ENCODE assay signal across 16 cellular contexts in the genomic region with DNA sequence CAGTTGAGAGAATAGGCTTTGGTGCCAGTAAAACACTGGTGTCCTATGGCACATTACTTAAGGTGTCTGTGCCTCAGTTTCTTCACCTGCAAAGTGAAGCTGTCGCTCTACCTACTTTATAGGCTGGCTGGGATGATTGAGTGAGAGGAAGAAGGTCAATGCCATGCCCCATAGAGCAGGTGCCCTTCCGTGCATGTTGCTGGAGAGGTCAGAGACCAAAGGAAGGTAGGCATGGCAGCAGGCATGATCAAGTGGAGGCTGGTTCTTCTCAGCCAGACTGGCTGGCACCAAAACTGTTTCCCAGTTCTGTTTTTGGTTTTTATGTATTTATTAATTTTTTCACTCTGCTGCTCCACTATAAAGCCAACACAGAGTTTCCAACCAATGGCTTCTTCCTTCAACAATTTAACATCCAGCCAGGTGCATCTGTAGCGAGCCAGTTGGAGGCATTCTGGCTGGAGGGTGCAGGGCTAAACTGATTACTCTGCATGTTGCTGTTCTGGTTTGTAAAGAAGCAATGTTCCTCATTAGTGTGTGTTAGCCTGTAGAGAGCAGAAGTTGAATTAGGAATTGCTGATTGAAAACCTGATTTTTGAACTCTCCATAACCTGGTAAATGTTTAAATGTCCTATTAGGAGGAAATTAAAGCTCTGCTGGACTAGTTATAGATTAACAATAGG.
A peak's percentile ranks its signal among the peaks of the same experiment; 100 is the strongest.
DNase-seq lines count a peak whose midpoint lies in the region; ATAC-seq, FAIRE-seq and TF ChIP-seq lines count a peak whose summit lies in the region.
"Had no signal": no experiment of that assay in that cellular context is flagged by ENCODE, and none has a peak within 500 bp of the region (broad histone marks: within the 10 kb centered on the region; RNA-seq: fewer than 3 reads in every experiment).

No MANE protein-coding gene starts in this region.

- no peaks in the 10 kb centered on the region for H4K20me1 ChIP-seq in HepG2 (ENCODE audit: insufficient read depth, low read length)
- no peaks in the 10 kb centered on the region for H4K20me1 ChIP-seq in SK-N-SH (ENCODE audit: insufficient read depth)

- peak overlapping the region in 1 of 2 experiments; percentile 75 for H3K18ac ChIP-seq in mesenchymal stem cell (ENCODE audit: low read depth in 1 of 2, low read length in 2 of 2)

- CTCF ChIA-PET in HepG2 (lab: Yijun Ruan, JAX; ENCODE audit: low intra/inter-chr PET ratio, low total read pairs) = no interaction called here
- CTCF ChIA-PET in SK-N-SH (lab: Yijun Ruan, JAX) = interaction anchor here (0.8 to 2.1 kb wide), 3 partner anchors 11 to 93 kb away, joined by 3 to 7 read pairs (median 5); no protein-coding TSS in a partner anchor

- H3K36me3 ChIP-seq in right lobe of liver (no peaks in the 10 kb centered on the region), HepG2 (replicated peaks in 1 of 2; ENCODE audit: control insufficient read depth in 1 of 2, insufficient read depth in 2 of 2, low read length in 2 of 2) (no peaks in the 10 kb centered on the region), SK-N-SH (replicated peaks in 1 of 2; ENCODE audit: control insufficient read depth in 1 of 2, insufficient read depth in 2 of 2, low read length in 1 of 2) (no peaks in the 10 kb centered on the region), mesenchymal stem cell (ENCODE audit: control insufficient read depth in 1 of 2, insufficient read depth in 2 of 2, low read depth in 1 of 2, low read length in 2 of 2) (no peaks in the 10 kb centered on the region), stomach (no peaks in the 10 kb centered on the region)

- no peak overlapping the region for H4K91ac ChIP-seq in mesenchymal stem cell (ENCODE audit: low read length)

- H2BK120ac ChIP-seq in mesenchymal stem cell (ENCODE audit: low read depth, low read length) = no peak overlapping the region

- peak overlapping the region in 1 of 2 experiments; percentile 83 for H2BK12ac ChIP-seq in mesenchymal stem cell (ENCODE audit: low read length in 2 of 2)

- H2AK5ac ChIP-seq in mesenchymal stem cell (ENCODE audit: low read length, severe bottlenecking) = peak overlapping the region; percentile 77

- H3K27ac ChIP-seq in right lobe of liver (no peak overlapping the region), HepG2 (ENCODE audit: extremely low read length, insufficient read depth, low read length) (no peak overlapping the region), SK-N-SH (ENCODE audit: low read depth in 2 of 2, low read length in 1 of 2) (peak overlapping the region in 1 of 2 experiments; percentile 88; a peak in 2 of 4 replicates), mesenchymal stem cell (ENCODE audit: low read length, poor library complexity, severe bottlenecking) (no peak overlapping the region), stomach (no peak overlapping the region)
- H3K27ac ChIP-seq: 22Rv1, C4-2B had no signal

- H3K9me3 ChIP-seq in right lobe of liver (no peaks in the 10 kb centered on the region), HepG2 (ENCODE audit: low read length) (no peaks in the 10 kb centered on the region), SK-N-SH (no peaks in the 10 kb centered on the region), mesenchymal stem cell (ENCODE audit: control insufficient read depth, low read length) (no peaks in the 10 kb centered on the region), stomach (no peaks in the 10 kb centered on the region)

- peak overlapping the region in 1 of 2 experiments; percentile 55 for H3K4ac ChIP-seq in mesenchymal stem cell (ENCODE audit: low read depth in 1 of 2, low read length in 2 of 2)

- no peak for FAIRE-seq in HepG2 (lab: Jason Lieb, UNC)
- no peak for FAIRE-seq in GM19239 (lab: Jason Lieb, UNC)

- TF ChIP-seq EP300 in HepG2 (IDR thresholded peaks at IDR 0.05; ENCODE audit: low read depth in 2 of 2, low read length in 2 of 2) (no peak), HepG2 (CRISPR knock-in tag; IDR thresholded peaks at IDR 0.05; ENCODE audit: borderline replicate concordance) (no peak), SK-N-SH (IDR thresholded peaks at IDR 0.05; ENCODE audit: borderline replicate concordance in 1 of 2, low read depth in 1 of 2, low read length in 1 of 2) (peak in 1 of 2 experiments; percentile 88; a peak in 2 of 4 replicates), stomach (IDR thresholded peaks at IDR 0.05) (no peak)

- no peak overlapping the region for H3K4me2 ChIP-seq in HepG2 (ENCODE audit: low read depth, low read length)
- no peak overlapping the region for H3K4me2 ChIP-seq in SK-N-SH
- H3K4me2 ChIP-seq in mesenchymal stem cell (ENCODE audit: low read length, poor library complexity, severe bottlenecking) = no peak overlapping the region

- no peaks in the 10 kb centered on the region for H3K79me1 ChIP-seq in mesenchymal stem cell (replicated peaks; ENCODE audit: low read length, poor library complexity, severe bottlenecking)

- H3K79me2 ChIP-seq in HepG2 (ENCODE audit: insufficient read depth, low read length) (no peaks in the 10 kb centered on the region), SK-N-SH (ENCODE audit: insufficient read depth) (no peaks in the 10 kb centered on the region)

- no peak overlapping the region for H3K23ac ChIP-seq in mesenchymal stem cell (ENCODE audit: low read length in 2 of 2)

- H3K9ac ChIP-seq in HepG2 (ENCODE audit: insufficient read depth, low read depth, low read length) (no peak overlapping the region), SK-N-SH (no peak overlapping the region), mesenchymal stem cell (ENCODE audit: low read length) (no peak overlapping the region)

- H2AFZ ChIP-seq in HepG2 (ENCODE audit: low read length) (no peak overlapping the region), SK-N-SH (ENCODE audit: low read depth) (no peak overlapping the region), mesenchymal stem cell (ENCODE audit: low read depth, low read length) (no peak overlapping the region)

- in situ Hi-C loops in HepG2 (cut with HindIII; ENCODE audit: extremely low pct_ligation_motif_present, low pct_unique_long_range_greater_than_20kb) = no loop called here

- H2BK5ac ChIP-seq in mesenchymal stem cell (ENCODE audit: low read depth, low read length, poor library complexity, severe bottlenecking) = peak overlapping the region; percentile 46

- ATAC-seq in right lobe of liver (peak; percentile 16 to 68 (median 52)), HepG2 (no peak), HG02759 (IDR thresholded peaks at IDR 0.05; ENCODE audit: unreplicated experiment) (no peak)
- ATAC-seq: HCT116 had no signal

- H3K9me2 ChIP-seq in SK-N-SH = no peaks in the 10 kb centered on the region

- whole genome bisulfite sequencing in right lobe of liver (ENCODE audit: insufficient coverage, low coverage, low lambda C conversion rate, missing lambda C conversion rate) = 64% methylated on average over 3 of the region's 3 CpGs
- WGBS in HepG2 (ENCODE audit: low lambda C conversion rate) = 99% methylated on average over 3 of the region's 3 CpGs
- WGBS in SK-N-SH (ENCODE audit: low lambda C conversion rate) = 94% methylated on average over 3 of the region's 3 CpGs
- WGBS in mesenchymal stem cell = 100% methylated on average over 3 of the region's 3 CpGs
- 87 to 96% (median 92%) methylated on average over 3 of the region's 3 CpGs for WGBS in stomach, 5 donors

- no TSS peak for BruUV-seq in HepG2 (replicated peaks; lab: Mats Ljungman, UMichigan)

- H2BK15ac ChIP-seq in mesenchymal stem cell (ENCODE audit: low read depth, poor library complexity, severe bottlenecking) = no peak overlapping the region

- TF ChIP-seq POLR2A in right lobe of liver (IDR thresholded peaks at IDR 0.05) (no peak), HepG2 (IDR thresholded peaks at IDR 0.05; ENCODE audit: insufficient read depth in 1 of 2, low read depth in 2 of 2, low read length in 2 of 2) (no peak), stomach (IDR thresholded peaks at IDR 0.05) (no peak)

- intact Hi-C loops in right lobe of liver (cut with DNase I) (no loop called here), HepG2 (cut with micrococcal nuclease; ENCODE audit: unreplicated experiment) (no loop called here), stomach (cut with DNase I; ENCODE audit: low total_unique reads) (no loop called here)

- peaks cover 0 to 10% (median 0%) of the 10 kb centered on the region in 4 donors for H3K4me1 ChIP-seq in right lobe of liver
- peaks cover 52% of the 10 kb centered on the region for H3K4me1 ChIP-seq in HepG2 (ENCODE audit: insufficient read depth, low read length)
- peaks cover 13 to 34% of the 10 kb centered on the region in 2 experiments for H3K4me1 ChIP-seq in SK-N-SH (ENCODE audit: control insufficient read depth in 1 of 2, insufficient read depth in 2 of 2, low read depth in 1 of 2, low read length in 1 of 2)
- peaks cover 27% of the 10 kb centered on the region for H3K4me1 ChIP-seq in mesenchymal stem cell (ENCODE audit: control insufficient read depth, insufficient read depth, low read depth, low read length)
- peaks cover 0 to 11% (median 5%) of the 10 kb centered on the region in 4 donors for H3K4me1 ChIP-seq in stomach

- H4K8ac ChIP-seq in mesenchymal stem cell (ENCODE audit: low read length) = no peak overlapping the region

- POLR2A ChIA-PET in HepG2 (lab: Yijun Ruan, JAX) (interaction anchor here (1.9 kb wide), 1 partner anchor 8 kb away, joined by 9 read pairs; no protein-coding TSS in a partner anchor), SK-N-SH (lab: Yijun Ruan, JAX) (no interaction called here)

- TF ChIP-seq CTCF in right lobe of liver (IDR thresholded peaks at IDR 0.05) (no peak), HepG2 (CRISPR knock-in tag; IDR thresholded peaks at IDR 0.05) (no peak), SK-N-SH (IDR thresholded peaks at IDR 0.05) (no peak), stomach (IDR thresholded peaks at IDR 0.05) (no peak)

- H3K27me3 ChIP-seq in right lobe of liver (no peaks in the 10 kb centered on the region), HepG2 (ENCODE audit: control insufficient read depth in 1 of 2, insufficient read depth in 2 of 2, low read length in 2 of 2) (no peaks in the 10 kb centered on the region), SK-N-SH (ENCODE audit: insufficient read depth) (no peaks in the 10 kb centered on the region), mesenchymal stem cell (ENCODE audit: control insufficient read depth in 1 of 2, insufficient read depth in 1 of 2, low read length in 2 of 2) (peaks cover 0 to 41% of the 10 kb centered on the region in 2 experiments), stomach (no peaks in the 10 kb centered on the region)

- no peak for TF ChIP-seq RAD21 in HepG2 (CRISPR knock-in tag; IDR thresholded peaks at IDR 0.05)
- peak; percentile 44 for TF ChIP-seq RAD21 in SK-N-SH (IDR thresholded peaks at IDR 0.05; ENCODE audit: low read length)

- peak overlapping the region in 1 of 2 experiments; percentile 64 for H3K14ac ChIP-seq in mesenchymal stem cell (ENCODE audit: low read length in 2 of 2)

- H3F3A ChIP-seq in SK-N-SH (replicated peaks; ENCODE audit: insufficient read depth) = no peaks in the 10 kb centered on the region

- H3K4me3 ChIP-seq in right lobe of liver (no peak overlapping the region), HepG2 (replicated peaks in 1 of 3; ENCODE audit: insufficient read depth in 1 of 3, low read depth in 2 of 3, low read length in 3 of 3) (no peak overlapping the region), SK-N-SH (ENCODE audit: low read depth in 2 of 2, low read length in 1 of 2) (no peak overlapping the region), mesenchymal stem cell (ENCODE audit: insufficient read depth in 1 of 2, low read depth in 1 of 2, low read length in 2 of 2) (no peak overlapping the region), stomach (no peak overlapping the region)

- no peak for DNase-seq in right lobe of liver
- no peak for DNase-seq in HepG2 (ENCODE audit: low spot score)
- DNase-seq in SK-N-SH = peak; percentile 69
- no peak for DNase-seq in mesenchymal stem cell
- peak; percentile 5 for DNase-seq in stomach
- DNase-seq in GM19239 (ENCODE audit: insufficient read length, low spot score) = no peak
- no peak for DNase-seq in NCI-H146 treated with DMSO at 0.1 percent for 48 hours (lab: John Stamatoyannopoulos, UW; ENCODE audit: unreplicated experiment)
- DNase-seq: NCI-H1048; NCI-H1694; NCI-H69; NK-92 treated with Interleukin-12 subunit alpha and Interleukin-12 subunit beta, amount 100 ng/mL, for 24 hours; SHP77 treated with DMSO at 0.1 percent for 48 hours had no signal

Comparison
In these comparisons a context has a peak if more than half of its experiments do, and no peak if none do; other contexts are left out.
1. ATAC-seq: peak in right lobe of liver (4 of 4); none in HepG2 (single experiment) and HG02759 (single experiment).
2. DNase-seq: peak in SK-N-SH (single experiment) and stomach (single experiment); none in right lobe of liver (0 of 3), HepG2 (single experiment), mesenchymal stem cell (single experiment), GM19239 (single experiment) and NCI-H146 treated with DMSO at 0.1 percent for 48 hours (single experiment).